Comparison of ENCODE assay signal across 8 cellular contexts in the genomic region with DNA sequence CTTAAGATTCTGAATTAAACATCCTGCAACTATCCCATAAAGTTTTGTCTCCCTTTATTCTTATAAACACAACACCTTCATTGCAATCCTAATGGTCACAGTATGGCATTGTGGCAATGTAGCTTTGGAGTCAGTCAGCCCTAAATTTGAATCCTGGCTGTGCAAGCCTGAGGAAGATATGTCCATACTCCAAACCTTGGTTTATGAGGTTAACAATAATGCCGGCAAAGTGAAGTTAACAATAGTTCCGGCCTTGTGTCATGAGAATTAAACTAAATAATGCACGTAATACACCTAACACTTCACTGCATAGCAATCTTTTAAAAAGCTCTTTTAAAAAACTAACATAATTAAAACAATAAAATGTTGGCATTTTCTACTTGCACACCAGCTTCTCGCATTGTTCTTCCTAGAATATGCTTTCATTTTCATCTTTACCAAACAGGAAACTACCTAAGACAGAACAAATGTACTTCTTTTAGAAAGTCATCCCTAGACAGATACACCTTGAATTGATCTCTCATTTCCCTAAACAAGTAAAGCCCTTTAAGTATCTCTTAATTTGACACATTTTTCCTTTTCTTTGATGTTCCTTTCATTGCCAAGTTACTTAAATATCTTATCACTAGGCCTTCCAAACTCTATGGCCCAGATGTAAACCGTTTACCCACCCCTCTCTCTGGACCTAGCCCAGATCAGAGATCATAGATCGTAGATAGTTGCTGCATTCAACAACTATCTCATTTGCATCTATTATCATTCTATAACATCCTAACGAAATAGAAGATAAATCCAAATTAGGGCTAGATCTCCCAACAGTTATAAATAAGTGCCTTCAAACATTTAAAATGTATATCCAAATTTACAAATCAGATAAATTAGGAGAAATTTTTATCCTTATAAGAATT.
A peak's percentile ranks its signal among the peaks of the same experiment; 100 is the strongest.
DNase-seq lines count a peak whose midpoint lies in the region; ATAC-seq lines count a peak whose summit lies in the region.

No MANE protein-coding gene starts in this region.

- H3K27me3 ChIP-seq in HAP-1 (ENCODE audit: low read depth): no peaks in the 10 kb centered on the region

- H3K9me3 Mint-ChIP-seq in activated CD4-positive, alpha-beta T cell treated with anti-CD3 and anti-CD28 coated beads, Interleukin-2, amount 10 ng/mL, durations not matched to agents 7 days and 5 days: peaks cover 6% of the 10 kb centered on the region
- H3K9me3 Mint-ChIP-seq in activated T-helper 2 cell treated with anti-CD3 and anti-CD28 coated beads, Interferon-gamma antibody, Interleukin-2, Interleukin-4, amounts not matched to agents 10 μg/mL and 5 μg/mL and 100 μg/mL, durations not matched to agents 14 hours and 24 hours and 36 hours: no peaks in the 10 kb centered on the region
- no peaks in the 10 kb centered on the region for H3K9me3 Mint-ChIP-seq in stimulated activated memory B cell treated with anti-CD40 and anti-IgM and Interleukin-4, amounts not matched to agents 10 μg/mL and 1 μg/mL and 100 μg/mL, for 72 hours

- H3K4me1 ChIP-seq in HAP-1: peaks cover 6% of the 10 kb centered on the region

- H3K27me3 Mint-ChIP-seq in activated CD4-positive, alpha-beta T cell treated with anti-CD3 and anti-CD28 coated beads, Interleukin-2, amount 10 ng/mL, durations not matched to agents 7 days and 5 days: no peaks in the 10 kb centered on the region
- no peaks in the 10 kb centered on the region for H3K27me3 Mint-ChIP-seq in activated T-helper 2 cell treated with anti-CD3 and anti-CD28 coated beads, Interferon-gamma antibody, Interleukin-2, Interleukin-4, amounts not matched to agents 10 μg/mL and 5 μg/mL and 100 μg/mL, durations not matched to agents 14 hours and 24 hours and 36 hours (ENCODE audit: low read depth)
- no peaks in the 10 kb centered on the region for H3K27me3 Mint-ChIP-seq in stimulated activated memory B cell treated with anti-CD40 and anti-IgM and Interleukin-4, amounts not matched to agents 10 μg/mL and 1 μg/mL and 100 μg/mL, for 72 hours

- DNase-seq in activated CD4-positive, alpha-beta T cell treated with anti-CD3 and anti-CD28 coated beads, Interleukin-2, amount 10 ng/mL, durations not matched to agents 7 days and 5 days: no peak
- no peak for DNase-seq in activated CD4-positive, alpha-beta T cell treated with anti-CD3 and anti-CD28 coated beads for 48 hours
- DNase-seq in activated T-helper 2 cell treated with anti-CD3 and anti-CD28 coated beads, Interferon-gamma antibody, Interleukin-2, Interleukin-4, amounts not matched to agents 10 μg/mL and 5 μg/mL and 100 μg/mL, durations not matched to agents 14 hours and 24 hours and 36 hours (ENCODE audit: low spot score): no peak
- DNase-seq in HAP-1 (ENCODE audit: low spot score in 2 of 2): no peak
- DNase-seq in NCI-H146 (lab: John Stamatoyannopoulos, UW): no peak
- no peak for DNase-seq in HK-2 (ENCODE audit: unreplicated experiment)

- in situ Hi-C loops in HAP-1 (cut with MboI; ENCODE audit: low sequenced_read_pairs): no loop called here

- peak; percentile 90 for ATAC-seq in HG02973 (IDR thresholded peaks at IDR 0.05; ENCODE audit: unreplicated experiment)
- peak; percentile 74 for ATAC-seq in stimulated activated memory B cell treated with anti-CD40 and anti-IgM and Interleukin-4, amounts not matched to agents 10 μg/mL and 1 μg/mL and 100 μg/mL, for 72 hours

- H3K9me3 ChIP-seq in HAP-1: 0 out of 2 replicates have a peak, but pooled peaks cover 2% of the 10 kb centered on the region

- POLR2A ChIA-PET in activated CD4-positive, alpha-beta T cell treated with anti-CD3 and anti-CD28 coated beads, Interleukin-2, amount 10 ng/mL, durations not matched to agents 7 days and 5 days (lab: Charles Lee): interaction anchor here (0.6 to 0.7 kb wide), 2 partner anchors 17 to 18 kb away, joined by 3 to 5 read pairs; no protein-coding TSS in a partner anchor

- H3K4me3 ChIP-seq in HAP-1: no peak overlapping the region

- H3K4me1 Mint-ChIP-seq in activated CD4-positive, alpha-beta T cell treated with anti-CD3 and anti-CD28 coated beads, Interleukin-2, amount 10 ng/mL, durations not matched to agents 7 days and 5 days: peaks cover 31% of the 10 kb centered on the region
- H3K4me1 Mint-ChIP-seq in activated T-helper 2 cell treated with anti-CD3 and anti-CD28 coated beads, Interferon-gamma antibody, Interleukin-2, Interleukin-4, amounts not matched to agents 10 μg/mL and 5 μg/mL and 100 μg/mL, durations not matched to agents 14 hours and 24 hours and 36 hours (ENCODE audit: low read depth): peaks cover 39% of the 10 kb centered on the region
- peaks cover 23% of the 10 kb centered on the region for H3K4me1 Mint-ChIP-seq in stimulated activated memory B cell treated with anti-CD40 and anti-IgM and Interleukin-4, amounts not matched to agents 10 μg/mL and 1 μg/mL and 100 μg/mL, for 72 hours

- no peaks in the 10 kb centered on the region for H3K36me3 ChIP-seq in HAP-1 (replicated peaks)

- peak overlapping the region; percentile 77 for H3K4me3 Mint-ChIP-seq in activated CD4-positive, alpha-beta T cell treated with anti-CD3 and anti-CD28 coated beads, Interleukin-2, amount 10 ng/mL, durations not matched to agents 7 days and 5 days
- peak overlapping the region; percentile 78 for H3K4me3 Mint-ChIP-seq in activated T-helper 2 cell treated with anti-CD3 and anti-CD28 coated beads, Interferon-gamma antibody, Interleukin-2, Interleukin-4, amounts not matched to agents 10 μg/mL and 5 μg/mL and 100 μg/mL, durations not matched to agents 14 hours and 24 hours and 36 hours (ENCODE audit: low read depth)
- H3K4me3 Mint-ChIP-seq in stimulated activated memory B cell treated with anti-CD40 and anti-IgM and Interleukin-4, amounts not matched to agents 10 μg/mL and 1 μg/mL and 100 μg/mL, for 72 hours: peak overlapping the region; percentile 46

- H3K36me3 Mint-ChIP-seq in activated CD4-positive, alpha-beta T cell treated with anti-CD3 and anti-CD28 coated beads, Interleukin-2, amount 10 ng/mL, durations not matched to agents 7 days and 5 days (ENCODE audit: low read depth): peaks cover 22% of the 10 kb centered on the region
- H3K36me3 Mint-ChIP-seq in activated T-helper 2 cell treated with anti-CD3 and anti-CD28 coated beads, Interferon-gamma antibody, Interleukin-2, Interleukin-4, amounts not matched to agents 10 μg/mL and 5 μg/mL and 100 μg/mL, durations not matched to agents 14 hours and 24 hours and 36 hours (ENCODE audit: low read depth): peaks cover 15% of the 10 kb centered on the region
- peaks cover 6% of the 10 kb centered on the region for H3K36me3 Mint-ChIP-seq in stimulated activated memory B cell treated with anti-CD40 and anti-IgM and Interleukin-4, amounts not matched to agents 10 μg/mL and 1 μg/mL and 100 μg/mL, for 72 hours

- H3K27ac Mint-ChIP-seq in activated CD4-positive, alpha-beta T cell treated with anti-CD3 and anti-CD28 coated beads, Interleukin-2, amount 10 ng/mL, durations not matched to agents 7 days and 5 days: peak overlapping the region; percentile 98
- peak overlapping the region; percentile 79 for H3K27ac Mint-ChIP-seq in activated T-helper 2 cell treated with anti-CD3 and anti-CD28 coated beads, Interferon-gamma antibody, Interleukin-2, Interleukin-4, amounts not matched to agents 10 μg/mL and 5 μg/mL and 100 μg/mL, durations not matched to agents 14 hours and 24 hours and 36 hours
- H3K27ac Mint-ChIP-seq in stimulated activated memory B cell treated with anti-CD40 and anti-IgM and Interleukin-4, amounts not matched to agents 10 μg/mL and 1 μg/mL and 100 μg/mL, for 72 hours: peak overlapping the region; percentile 86

- intact Hi-C loops in activated T-helper 2 cell treated with anti-CD3 and anti-CD28 coated beads, Interferon-gamma antibody, Interleukin-2, Interleukin-4, amounts not matched to agents 10 μg/mL and 5 μg/mL and 100 μg/mL, durations not matched to agents 14 hours and 24 hours and 36 hours (cut with micrococcal nuclease): loop anchor here (1.0 to 5.0 kb wide), 2 partner anchors 57 to 67 kb away; a partner anchor contains a TSS

- CTCF ChIA-PET in activated CD4-positive, alpha-beta T cell treated with anti-CD3 and anti-CD28 coated beads, Interleukin-2, amount 10 ng/mL, durations not matched to agents 7 days and 5 days (lab: Charles Lee): no interaction called here
